33 cellular contexts compared by ENCODE assay signal in the genomic region with DNA sequence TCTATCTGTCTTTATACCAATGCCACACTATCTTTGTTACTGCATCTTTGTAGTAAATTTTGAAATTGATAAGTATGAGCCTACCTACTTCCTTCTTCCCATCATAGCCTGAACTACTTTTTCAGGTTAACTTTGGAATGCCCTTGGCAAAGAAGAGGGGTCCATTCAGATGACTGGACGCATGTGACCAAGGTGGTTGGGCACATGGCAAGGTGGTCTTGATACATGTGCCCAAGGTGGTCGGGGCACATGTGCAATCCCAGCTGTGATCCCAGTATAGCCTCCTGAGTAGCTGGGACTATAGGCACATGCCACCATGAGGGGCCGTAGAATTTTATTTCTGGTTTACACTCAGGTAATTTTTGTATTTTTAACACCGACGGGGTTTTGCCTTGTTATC.
"Had no signal": no experiment of that assay in that cellular context is flagged by ENCODE, and none has a peak within 500 bp of the region (broad histone marks: within the 10 kb centered on the region; RNA-seq: fewer than 3 reads in every experiment).

No MANE protein-coding gene starts in this region.

- H3K9me3 ChIP-seq: adrenal gland, body of pancreas had no signal

- H3K36me3 ChIP-seq: adrenal gland, brain microvascular endothelial cell, breast epithelium had no signal

- H3K4me1 ChIP-seq: adrenal gland, body of pancreas, breast epithelium had no signal

- H3K4me3 ChIP-seq: adrenal gland, body of pancreas, breast epithelium had no signal

- ATAC-seq: activated CD8-positive, alpha-beta T cell treated with anti-CD3 and anti-CD28 coated beads for 36 hours; activated naive CD4-positive, alpha-beta T cell treated with anti-CD3 and anti-CD28 coated beads, Interleukin-2, amount 50 U/mL, for 72 hours; activated T-cell treated with anti-CD3 and anti-CD28 coated beads, Interleukin-2, amount 50 U/mL, for 4 hours; activated T-cell treated with anti-CD3 and anti-CD28 coated beads, Interleukin-2, amount 50 U/mL, for 72 hours; activated T-helper 17 cell treated with anti-CD3 and anti-CD28 coated beads, Interleukin-2, amount 50 U/mL, for 72 hours; body of pancreas had no signal

- DNase-seq: activated B cell treated with CpG ODN at 0.5 μM for 24 hours; activated CD4-positive, alpha-beta memory T cell treated with anti-CD3 and anti-CD28 coated beads for 36 hours; activated CD4-positive, alpha-beta T cell treated with anti-CD3 and anti-CD28 coated beads for 4 hours; activated CD4-positive, alpha-beta T cell treated with anti-CD3 and anti-CD28 coated beads, Interleukin-2, amount 10 ng/mL, durations not matched to agents 24 days and 14 days; activated CD4-positive, alpha-beta T cell treated with anti-CD3 and anti-CD28 coated beads, Interleukin-2, amount 50 U/mL, for 1 hour; activated CD4-positive, alpha-beta T cell treated with anti-CD3 and anti-CD28 coated beads, Interleukin-2, amount 50 U/mL, for 4 hours; activated CD4-positive, CD25-positive, alpha-beta regulatory T cell treated with anti-CD3 and anti-CD28 coated beads, Interleukin-2, amount 50 U/mL, for 72 hours; activated CD8-positive, alpha-beta memory T cell treated with anti-CD3 and anti-CD28 coated beads, Interleukin-2, amount 50 U/mL, for 4 hours; activated CD8-positive, alpha-beta T cell treated with anti-CD3 and anti-CD28 coated beads for 36 hours; activated effector memory CD4-positive, alpha-beta T cell treated with anti-CD3 and anti-CD28 coated beads, Interleukin-2, amount 50 U/mL, for 16 hours; activated gamma-delta T cell treated with Interleukin-2 at 50 U/mL for 16 hours; activated naive CD4-positive, alpha-beta T cell; activated naive CD4-positive, alpha-beta T cell treated with anti-CD3 and anti-CD28 coated beads for 36 hours; activated naive CD4-positive, alpha-beta T cell treated with anti-CD3 and anti-CD28 coated beads, Interleukin-2, amount 50 U/mL, for 16 hours; activated naive CD8-positive, alpha-beta T cell treated with anti-CD3 and anti-CD28 coated beads for 36 hours; activated T-cell treated with anti-CD3 and anti-CD28 coated beads for 4 hours; activated T-cell treated with anti-CD3 and anti-CD28 coated beads, Interleukin-2, amount 50 U/mL, for 1 hour; activated T-cell treated with anti-CD3 and anti-CD28 coated beads, Interleukin-2, amount 50 U/mL, for 4 hours; activated T-cell treated with anti-CD3 and anti-CD28 coated beads, Interleukin-2, amount 50 U/mL, for 72 hours; adrenal gland; amniotic stem cell; aorta; body of pancreas; brain microvascular endothelial cell; central memory CD4-positive, alpha-beta T cell; SW 1271; T-helper 1 cell; T-helper 2 cell; T-helper 9 cell had no signal

- H3K27ac ChIP-seq: adrenal gland, body of pancreas, brain microvascular endothelial cell, breast epithelium, VCaP had no signal

- H3K27me3 ChIP-seq: adrenal gland, body of pancreas, brain microvascular endothelial cell, breast epithelium had no signal
